ENCODE assay signal across 14 cellular contexts in genomic region chr4:109682875-109683274, GRCh38.
"Had no signal": no experiment of that assay in that cellular context is flagged by ENCODE, and none has a peak within 500 bp of the region (broad histone marks: within the 10 kb centered on the region; RNA-seq: fewer than 3 reads in every experiment).

No MANE protein-coding gene starts in this region.

- H3K27me3 ChIP-seq: brain microvascular endothelial cell, gastroesophageal sphincter, neutrophil had no signal

- H3K9me3 Mint-ChIP-seq: activated T-helper 1 cell treated with anti-CD3 and anti-CD28 coated beads, Interleukin-12 subunit alpha, Interleukin-12 subunit beta, Interleukin-2, Interleukin-4 antibody, amounts not matched to agents 30 ng/mL and 10 ng/mL and 1 ng/mL, durations not matched to agents 14 hours and 24 hours and 36 hours had no signal

- H3K27ac Mint-ChIP-seq: activated T-helper 1 cell treated with anti-CD3 and anti-CD28 coated beads, Interleukin-12 subunit alpha, Interleukin-12 subunit beta, Interleukin-2, Interleukin-4 antibody, amounts not matched to agents 30 ng/mL and 10 ng/mL and 1 ng/mL, durations not matched to agents 14 hours and 24 hours and 36 hours had no signal

- ATAC-seq: gastroesophageal sphincter had no signal

- H3K4me3 ChIP-seq: gastroesophageal sphincter had no signal

- H3K4me3 Mint-ChIP-seq: activated T-helper 1 cell treated with anti-CD3 and anti-CD28 coated beads, Interleukin-12 subunit alpha, Interleukin-12 subunit beta, Interleukin-2, Interleukin-4 antibody, amounts not matched to agents 30 ng/mL and 10 ng/mL and 1 ng/mL, durations not matched to agents 14 hours and 24 hours and 36 hours had no signal

- DNase-seq: activated CD4-positive, alpha-beta T cell treated with anti-CD3 and anti-CD28 coated beads for 48 hours; activated naive CD4-positive, alpha-beta T cell treated with Interleukin-2 at 50 U/mL for 16 hours; brain microvascular endothelial cell; effector memory CD4-positive, alpha-beta T cell; kidney glomerular epithelial cell; retina; stimulated activated CD4-positive, alpha-beta T cell treated with anti-CD3 and anti-CD28 coated beads, Interleukin-4, amount 100 ng/mL, for 1 hour; stimulated activated CD8-positive, alpha-beta memory T cell treated with anti-CD3 and anti-CD28 coated beads, Interleukin-4, amount 100 ng/mL, for 48 hours; SW 1271; T1000 had no signal

- H3K9me3 ChIP-seq: gastroesophageal sphincter, neutrophil had no signal

- H3K27ac ChIP-seq: brain microvascular endothelial cell, gastroesophageal sphincter, neutrophil, VCaP had no signal

- H3K36me3 ChIP-seq: brain microvascular endothelial cell, neutrophil had no signal

- H3K4me1 ChIP-seq: gastroesophageal sphincter had no signal
